Comparison of ENCODE assay signal across 1 cellular context in genomic region chr3:152364237-152364636, GRCh38.
TF ChIP-seq lines count a peak whose summit lies in the region.

No MANE protein-coding gene starts in this region.

TF ChIP-seq in IMR-90, 13 proteins besides CTCF, POLR2A, EP300 and RAD21:
- TF ChIP-seq SMC3 (IDR thresholded peaks at IDR 0.05; ENCODE audit: low read depth, low read length) = no peak
- no peak for TF ChIP-seq RCOR1 (IDR thresholded peaks at IDR 0.05; ENCODE audit: insufficient replicate concordance, low read length)
- TF ChIP-seq NFE2L2 (IDR thresholded peaks at IDR 0.05; ENCODE audit: low read depth, low read length) = no peak
- TF ChIP-seq MAFK (IDR thresholded peaks at IDR 0.05; ENCODE audit: low read depth, low read length) = no peak
- TF ChIP-seq, protein P1, sequence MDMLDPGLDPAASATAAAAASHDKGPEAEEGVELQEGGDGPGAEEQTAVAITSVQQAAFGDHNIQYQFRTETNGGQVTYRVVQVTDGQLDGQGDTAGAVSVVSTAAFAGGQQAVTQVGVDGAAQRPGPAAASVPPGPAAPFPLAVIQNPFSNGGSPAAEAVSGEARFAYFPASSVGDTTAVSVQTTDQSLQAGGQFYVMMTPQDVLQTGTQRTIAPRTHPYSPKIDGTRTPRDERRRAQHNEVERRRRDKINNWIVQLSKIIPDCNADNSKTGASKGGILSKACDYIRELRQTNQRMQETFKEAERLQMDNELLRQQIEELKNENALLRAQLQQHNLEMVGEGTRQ (IDR thresholded peaks at IDR 0.05; ENCODE audit: low read depth, low read length) = no peak
- no peak for TF ChIP-seq MAZ (IDR thresholded peaks at IDR 0.05; ENCODE audit: borderline replicate concordance, low read depth, low read length)
- TF ChIP-seq MXI1 (IDR thresholded peaks at IDR 0.05; ENCODE audit: borderline replicate concordance, low read depth, low read length) = no peak
- no peak for TF ChIP-seq CEBPB (IDR thresholded peaks at IDR 0.05; ENCODE audit: low read depth, low read length)
- no peak for TF ChIP-seq RFX5 (IDR thresholded peaks at IDR 0.05; ENCODE audit: low read depth, low read length)
- TF ChIP-seq BHLHE40 (IDR thresholded peaks at IDR 0.05; ENCODE audit: low read depth, low read length) = no peak
